In the genomic region with DNA sequence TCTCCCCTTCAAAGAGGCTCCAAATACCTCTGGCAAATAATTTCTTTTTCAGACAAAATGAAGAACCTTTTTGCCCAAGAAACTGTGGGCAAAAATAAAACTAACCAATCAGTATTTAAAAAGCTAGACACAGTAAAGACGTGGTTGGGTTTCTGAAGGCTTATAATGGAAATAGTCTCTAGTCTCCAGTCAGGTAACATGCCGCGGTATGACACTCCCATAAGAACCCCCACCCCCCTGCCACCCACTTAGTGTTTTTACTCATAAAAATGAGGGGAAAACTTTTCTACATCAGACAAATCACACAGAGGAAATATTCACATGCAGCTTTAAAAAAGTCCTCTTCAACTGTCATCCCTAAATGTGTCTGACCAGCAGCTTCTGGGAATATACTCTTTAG, we compare ENCODE assay signal across 11 cellular contexts.
A peak's percentile ranks its signal among the peaks of the same experiment; 100 is the strongest.
DNase-seq lines count a peak whose midpoint lies in the region; ATAC-seq and TF ChIP-seq lines count a peak whose summit lies in the region.
"Had no signal": no experiment of that assay in that cellular context is flagged by ENCODE, and none has a peak within 500 bp of the region (broad histone marks: within the 10 kb centered on the region; RNA-seq: fewer than 3 reads in every experiment).

No MANE protein-coding gene starts in this region.

- CTCF ChIA-PET in CD4-positive, alpha-beta T cell (lab: Charles Lee): interaction anchor here (0.8 kb wide), 1 partner anchor 8 kb away, joined by 5 read pairs; no protein-coding TSS in a partner anchor

- peak overlapping the region; percentile 75 for H3K4me3 Mint-ChIP-seq in CD4-positive, alpha-beta T cell
- H3K4me3 Mint-ChIP-seq in effector memory CD8-positive, alpha-beta T cell: peak overlapping the region in 1 of 2 donors; percentile 34

- H3K27ac Mint-ChIP-seq in CD4-positive, alpha-beta T cell: peak overlapping the region; percentile 95
- H3K27ac Mint-ChIP-seq in effector memory CD8-positive, alpha-beta T cell: peak overlapping the region; percentile 25 to 76

- no peaks in the 10 kb centered on the region for H3K9me3 Mint-ChIP-seq in CD4-positive, alpha-beta T cell
- H3K9me3 Mint-ChIP-seq in effector memory CD8-positive, alpha-beta T cell: no peaks in the 10 kb centered on the region

- in situ Hi-C loops in GM13977 (cut with MboI; ENCODE audit: low pct_unique_long_range_greater_than_20kb, low sequenced_read_pairs, unreplicated experiment): no loop called here

- DNase-seq in CD4-positive, alpha-beta T cell: peak in 2 of 10 experiments; percentile 25 to 32
- peak; percentile 69 to 75 for DNase-seq in activated CD4-positive, alpha-beta T cell treated with anti-CD3 and anti-CD28 coated beads, Interleukin-2, amount 50 U/mL, for 4 hours
- DNase-seq in effector memory CD8-positive, alpha-beta T cell: no peak
- DNase-seq in stimulated activated CD4-positive, alpha-beta T cell treated with anti-CD3 and anti-CD28 coated beads, Interleukin-1b, Interleukin-23, amount 100 ng/mL, for 48 hours: peak; percentile 59
- DNase-seq in activated gamma-delta T cell treated with Interleukin-2 at 50 U/mL for 16 hours (no peak), GM13977 (ENCODE audit: low spot score) (no peak)
- DNase-seq: PC-3 had no signal

- peak overlapping the region; percentile 42 for H3K27ac ChIP-seq in CD4-positive, alpha-beta T cell (ENCODE audit: low read depth, low read length)
- H3K27ac ChIP-seq: epithelial cell of prostate had no signal

- H3K36me3 Mint-ChIP-seq in CD4-positive, alpha-beta T cell (ENCODE audit: low read depth): peaks cover 79% of the 10 kb centered on the region
- H3K36me3 Mint-ChIP-seq in effector memory CD8-positive, alpha-beta T cell (ENCODE audit: insufficient read depth): peaks cover 25% of the 10 kb centered on the region

- peak; percentile 24 for ATAC-seq in CD4-positive, alpha-beta T cell (ENCODE audit: poor library complexity)
- ATAC-seq in effector memory CD8-positive, alpha-beta T cell (replicated peaks): no peak
- ATAC-seq in GM21825 (IDR thresholded peaks at IDR 0.05; ENCODE audit: unreplicated experiment) (no peak), HG02588 (IDR thresholded peaks at IDR 0.05; ENCODE audit: unreplicated experiment) (no peak)
- ATAC-seq: PC-3 had no signal

- no peaks in the 10 kb centered on the region for H3K9me3 ChIP-seq in CD4-positive, alpha-beta T cell (ENCODE audit: control insufficient read depth, low read length)
- H3K9me3 ChIP-seq: BE2C had no signal

- intact Hi-C loops in CD4-positive, alpha-beta T cell (cut with DNase I, micrococcal nuclease): loop anchor here in 1 of 2 experiments (5.0 kb wide), 1 partner anchor 117 kb away; the partner anchor contains the start of gene SERINC5

- no peak for TF ChIP-seq CTCF in CD4-positive, alpha-beta T cell (IDR thresholded peaks at IDR 0.05)
- TF ChIP-seq CTCF in GM13977 (IDR thresholded peaks at IDR 0.05; ENCODE audit: extremely low read depth, insufficient read depth, missing control alignments): no peak

- no peaks in the 10 kb centered on the region for H3K27me3 ChIP-seq in CD4-positive, alpha-beta T cell (ENCODE audit: control insufficient read depth, insufficient read depth, low read length)
- H3K27me3 ChIP-seq: BE2C had no signal

- H3K27me3 Mint-ChIP-seq in CD4-positive, alpha-beta T cell: no peaks in the 10 kb centered on the region
- H3K27me3 Mint-ChIP-seq in effector memory CD8-positive, alpha-beta T cell: no peaks in the 10 kb centered on the region

- POLR2A ChIA-PET in CD4-positive, alpha-beta T cell (lab: Charles Lee): interaction anchor here (0.8 to 4.4 kb wide), 9 partner anchors 12 to 167 kb away, joined by 3 to 46 read pairs (median 7); partner anchors contain the start of gene SERINC5

- H3K4me1 Mint-ChIP-seq in CD4-positive, alpha-beta T cell (ENCODE audit: low read depth): peaks cover 91% of the 10 kb centered on the region
- peaks cover 32 to 38% of the 10 kb centered on the region in 2 donors for H3K4me1 Mint-ChIP-seq in effector memory CD8-positive, alpha-beta T cell (ENCODE audit: low read depth in 2 of 2)

Comparison
In these comparisons a context has a peak if more than half of its experiments do, and no peak if none do; other contexts are left out.
1. DNase-seq: peak in activated CD4-positive, alpha-beta T cell treated with anti-CD3 and anti-CD28 coated beads, Interleukin-2, amount 50 U/mL, for 4 hours (2 of 2) and stimulated activated CD4-positive, alpha-beta T cell treated with anti-CD3 and anti-CD28 coated beads, Interleukin-1b, Interleukin-23, amount 100 ng/mL, for 48 hours (single experiment); none in effector memory CD8-positive, alpha-beta T cell (0 of 3), activated gamma-delta T cell treated with Interleukin-2 at 50 U/mL for 16 hours (single experiment) and GM13977 (single experiment).